ENCODE assay signal across 21 cellular contexts in the genomic region with DNA sequence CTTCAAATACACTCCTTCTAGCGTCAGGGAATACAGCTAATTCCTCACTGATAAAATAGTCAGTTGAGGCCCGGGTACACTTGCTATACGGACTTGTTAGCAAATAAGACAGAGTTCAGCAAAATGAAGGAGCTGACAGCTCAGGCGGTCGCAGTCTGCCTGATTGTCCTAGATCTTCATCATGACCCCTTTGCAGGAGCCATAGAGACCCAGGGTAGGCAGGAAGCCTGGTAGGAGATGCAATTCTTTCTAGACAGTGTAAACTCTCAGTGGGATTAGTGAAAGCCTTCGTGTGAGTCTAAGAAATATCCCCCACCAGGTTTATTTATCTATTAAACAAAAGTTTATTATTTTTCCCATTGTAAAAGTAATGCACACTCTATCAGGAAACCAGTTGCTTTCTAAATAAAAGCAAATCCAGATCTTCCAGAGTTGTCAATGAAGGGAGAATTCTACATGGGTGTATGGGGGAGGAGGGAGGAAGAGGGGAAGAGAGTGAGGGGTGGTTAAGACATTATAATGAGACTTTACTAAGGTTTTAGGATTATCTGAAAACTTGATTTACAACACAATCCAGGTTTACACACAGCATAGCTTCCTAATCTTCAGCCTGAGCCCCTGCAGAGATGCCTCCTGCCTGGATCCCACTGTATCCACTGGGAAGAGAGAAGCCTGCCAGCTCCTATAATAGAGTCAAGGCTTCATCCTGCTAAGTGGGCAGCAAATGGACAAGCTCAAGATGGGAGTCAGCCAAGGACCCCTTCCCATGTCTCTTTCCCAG.
A peak's percentile ranks its signal among the peaks of the same experiment; 100 is the strongest.
DNase-seq lines count a peak whose midpoint lies in the region; ATAC-seq, FAIRE-seq and TF ChIP-seq lines count a peak whose summit lies in the region.
"Had no signal": no experiment of that assay in that cellular context is flagged by ENCODE, and none has a peak within 500 bp of the region (broad histone marks: within the 10 kb centered on the region; RNA-seq: fewer than 3 reads in every experiment).

No MANE protein-coding gene starts in this region.

- in situ Hi-C loops in HAP-1 (cut with MboI; ENCODE audit: low sequenced_read_pairs) (no loop called here), K562 (cut with MboI) (no loop called here)

- no peaks in the 10 kb centered on the region for H3K36me3 ChIP-seq in HAP-1 (replicated peaks)
- no peaks in the 10 kb centered on the region for H3K36me3 ChIP-seq in K562 (ENCODE audit: control insufficient read depth, insufficient read depth, low read length)
- H3K36me3 ChIP-seq in hepatocyte (replicated peaks; ENCODE audit: insufficient read depth, low read depth) = no peaks in the 10 kb centered on the region
- H3K36me3 ChIP-seq: BE2C, MG63, SJSA1 had no signal

- H4K20me1 ChIP-seq in K562 (replicated peaks; ENCODE audit: control insufficient read depth, insufficient read depth, low read length) = no peaks in the 10 kb centered on the region
- no peaks in the 10 kb centered on the region for H4K20me1 ChIP-seq in hepatocyte (ENCODE audit: insufficient read depth, poor library complexity, severe bottlenecking)

- peak overlapping the region in 1 of 2 experiments; percentile 50; a peak in 2 of 4 replicates for H3K9ac ChIP-seq in K562 (ENCODE audit: insufficient read depth in 1 of 2, low read depth in 2 of 2, low read length in 2 of 2)

- no peak for TF ChIP-seq EP300 in K562 (IDR thresholded peaks at IDR 0.05; ENCODE audit: low read length)

- BruUV-seq in K562 (replicated peaks; lab: Mats Ljungman, UMichigan) = no TSS peak

- no peaks in the 10 kb centered on the region; the same call in none of the 2 replicates for H3K27me3 Mint-ChIP-seq in HFFc6 (ENCODE audit: insufficient read depth)
- H3K27me3 Mint-ChIP-seq: CD4-positive, alpha-beta T cell had no signal

- peak; percentile 37 for ATAC-seq in K562
- ATAC-seq: HCT116, Right ventricle myocardium inferior had no signal

- no peaks in the 10 kb centered on the region for H3K9me3 ChIP-seq in HAP-1
- 0 out of 2 replicates have a peak, but pooled peaks cover 3% of the 10 kb centered on the region for H3K9me3 ChIP-seq in K562 (replicated peaks; ENCODE audit: control insufficient read depth, insufficient read depth, low read depth, low read length)
- no peaks in the 10 kb centered on the region for H3K9me3 ChIP-seq in hepatocyte (ENCODE audit: low read depth)
- H3K9me3 ChIP-seq: BE2C, Caco-2, MG63, SJSA1 had no signal

- H3K4me3 ChIP-seq in HAP-1 = no peak overlapping the region
- no peak overlapping the region for H3K4me3 ChIP-seq in K562
- H3K4me3 ChIP-seq in hepatocyte = no peak overlapping the region
- H3K4me3 ChIP-seq: MG63, SJSA1 had no signal

- TF ChIP-seq POLR2A in K562 (conservative IDR thresholded peaks at IDR 0.05) = no peak

- peaks cover 17% of the 10 kb centered on the region for H3K4me1 Mint-ChIP-seq in HFFc6 (ENCODE audit: low read depth)

- H3K9me1 ChIP-seq in K562 (ENCODE audit: control insufficient read depth, insufficient read depth, low read length) = no peaks in the 10 kb centered on the region

- peak overlapping the region; percentile 67 for H2AFZ ChIP-seq in K562 (ENCODE audit: low read depth, low read length)
- H2AFZ ChIP-seq in hepatocyte = no peak overlapping the region

- WGBS in K562 (ENCODE audit: insufficient coverage, low coverage, missing lambda C conversion rate) = 1% methylated on average over 6 of the region's 6 CpGs
- 26% methylated on average over 6 of the region's 6 CpGs for WGBS in hepatocyte (ENCODE audit: low lambda C conversion rate, missing lambda C conversion rate)

- H3K4me2 ChIP-seq in K562 (ENCODE audit: insufficient read depth, low read length) (peak overlapping the region; percentile 67), hepatocyte (peak overlapping the region; percentile 45)

- H3K9me3 Mint-ChIP-seq in HFFc6 = no peaks in the 10 kb centered on the region
- H3K9me3 Mint-ChIP-seq: CD4-positive, alpha-beta T cell had no signal

- H3K9me2 ChIP-seq in hepatocyte (replicated peaks; ENCODE audit: insufficient read depth) = no peaks in the 10 kb centered on the region

- peak; percentile 51 to 90 for DNase-seq in HAP-1 (ENCODE audit: low spot score in 2 of 2)
- peak in 2 of 4 experiments; percentile 32 to 49 for DNase-seq in K562 (ENCODE audit: extremely low read depth in 1 of 4, low spot score in 3 of 4)
- DNase-seq in hepatocyte (ENCODE audit: low spot score) = no peak
- DNase-seq in DMS153 (lab: John Stamatoyannopoulos, UW) = no peak
- DNase-seq in T1000 (lab: John Stamatoyannopoulos, UW) = no peak
- no peak for DNase-seq in cortex of kidney (lab: John Stamatoyannopoulos, UW)
- DNase-seq in HFFc6 = no peak
- DNase-seq: BE2C; Caco-2; CD4-positive, alpha-beta T cell; DMS 273 treated with DMSO at 0.1 percent for 48 hours; DND-41; MG63; NCI-H1417 treated with DMSO at 0.1 percent for 48 hours; NCI-H187; NCI-H446; NCI-H526 had no signal

- H3K79me2 ChIP-seq in K562 (ENCODE audit: control insufficient read depth, insufficient read depth, low read length) (no peaks in the 10 kb centered on the region), hepatocyte (no peaks in the 10 kb centered on the region)

- no peak for TF ChIP-seq CTCF in K562 (IDR thresholded peaks at IDR 0.05 in 2 of 3, conservative IDR thresholded peaks at IDR 0.05 in 1 of 3; ENCODE audit: insufficient read depth in 2 of 3, low read depth in 1 of 3, low read length in 3 of 3)
- no peak for TF ChIP-seq CTCF in hepatocyte (IDR thresholded peaks at IDR 0.05; ENCODE audit: poor library complexity)
- TF ChIP-seq CTCF in HFFc6 (IDR thresholded peaks at IDR 0.05) = no peak

- CTCF ChIA-PET in K562 (lab: Yijun Ruan, JAX; ENCODE audit: low intra/inter-chr PET ratio) = no interaction called here

- no peak for FAIRE-seq in K562 (lab: Jason Lieb, UNC)
- FAIRE-seq: GM12891 had no signal

- intact Hi-C loops in K562 (cut with micrococcal nuclease) = loop anchor here (1.0 to 5.0 kb wide), 2 partner anchors 16 to 85 kb away; a partner anchor contains a TSS

- H3K36me3 Mint-ChIP-seq in HFFc6 (ENCODE audit: low read depth) = no peaks in the 10 kb centered on the region

- H3K27ac Mint-ChIP-seq in HFFc6 = no peak overlapping the region
- H3K27ac Mint-ChIP-seq: CD4-positive, alpha-beta T cell had no signal

- no peak overlapping the region for H3K4me3 Mint-ChIP-seq in HFFc6
- H3K4me3 Mint-ChIP-seq: CD4-positive, alpha-beta T cell had no signal

- H3K4me1 ChIP-seq in HAP-1 (peaks cover 26% of the 10 kb centered on the region), K562 (replicated peaks in 1 of 2; ENCODE audit: control insufficient read depth in 2 of 2, insufficient read depth in 2 of 2, low read length in 2 of 2) (peaks cover 15 to 45% of the 10 kb centered on the region in 2 experiments), hepatocyte (ENCODE audit: insufficient read depth) (peaks cover 14% of the 10 kb centered on the region)
- H3K4me1 ChIP-seq: BE2C, SJSA1 had no signal

- no peaks in the 10 kb centered on the region for H3K27me3 ChIP-seq in HAP-1 (ENCODE audit: low read depth)
- H3K27me3 ChIP-seq in K562 (ENCODE audit: control insufficient read depth in 2 of 2, insufficient read depth in 2 of 2, low read length in 2 of 2) = no peaks in the 10 kb centered on the region
- H3K27me3 ChIP-seq in hepatocyte = no peaks in the 10 kb centered on the region
- H3K27me3 ChIP-seq: BE2C, MG63, SJSA1 had no signal

- no peak for TF ChIP-seq RAD21 in K562 (CRISPR knock-in tag; conservative IDR thresholded peaks at IDR 0.05 in 1 of 2, IDR thresholded peaks at IDR 0.05 in 1 of 2)

- H3K27ac ChIP-seq in K562 (ENCODE audit: extremely low read depth, low read depth, low read length) (peak overlapping the region; percentile 76), hepatocyte (peak overlapping the region; percentile 0)
- H3K27ac ChIP-seq: SJSA1 had no signal

- POLR2A ChIA-PET in K562 (lab: Yijun Ruan, JAX) = interaction anchor here (1.0 to 1.5 kb wide), 6 partner anchors 12 to 157 kb away, joined by 3 read pairs; no protein-coding TSS in a partner anchor

TF ChIP-seq in K562, 482 proteins besides CTCF, POLR2A, EP300 and RAD21:
- TF ChIP-seq MCM5 (IDR thresholded peaks at IDR 0.05; ENCODE audit: low read depth) = no peak
- TF ChIP-seq RBBP5 (IDR thresholded peaks at IDR 0.05; ENCODE audit: borderline replicate concordance, insufficient read depth, low read length, poor library complexity, severe bottlenecking) = peak; percentile 4
- TF ChIP-seq ZNF551 (CRISPR knock-in tag; IDR thresholded peaks at IDR 0.05) = no peak
- TF ChIP-seq ZKSCAN8 (CRISPR knock-in tag; IDR thresholded peaks at IDR 0.05) = 0 out of 2 replicates have a peak, but pooled peaks have one; percentile 17

Comparison
In these comparisons a context has a peak if more than half of its experiments do, and no peak if none do; other contexts are left out.
1. DNase-seq: peak in HAP-1 (2 of 2); none in hepatocyte (single experiment), DMS153 (single experiment), T1000 (single experiment), cortex of kidney (single experiment) and HFFc6 (single experiment).